ENCODE assay signal across 11 cellular contexts in genomic region chr1:233993651-233994050, GRCh38.
A peak's percentile ranks its signal among the peaks of the same experiment; 100 is the strongest.
DNase-seq lines count a peak whose midpoint lies in the region; ATAC-seq, FAIRE-seq and TF ChIP-seq lines count a peak whose summit lies in the region.
"Had no signal": no experiment of that assay in that cellular context is flagged by ENCODE, and none has a peak within 500 bp of the region (broad histone marks: within the 10 kb centered on the region; RNA-seq: fewer than 3 reads in every experiment).

No MANE protein-coding gene starts in this region.

- H3K36me3 ChIP-seq in Karpas-422 (ENCODE audit: insufficient read depth, low read length) (no peaks in the 10 kb centered on the region), kidney (ENCODE audit: control insufficient read depth in 1 of 2, insufficient read depth in 2 of 2, low read length in 2 of 2) (no peaks in the 10 kb centered on the region)

- DNase-seq in ACHN (peak; percentile 50), NCI-H2081 treated with DMSO at 0.1 percent for 48 hours (lab: John Stamatoyannopoulos, UW) (peak; percentile 76), astrocyte of the spinal cord (ENCODE audit: low read depth, low spot score) (peak; percentile 16), Karpas-422 (no peak), D341Med (ENCODE audit: low spot score) (no peak), kidney (no peak)
- DNase-seq: NCI-H1092 had no signal

- TF ChIP-seq CTCF in astrocyte of the spinal cord (IDR thresholded peaks at IDR 0.05; ENCODE audit: low read depth, low read length) (no peak), kidney (IDR thresholded peaks at IDR 0.05; ENCODE audit: borderline replicate concordance, extremely low read depth, insufficient read depth) (no peak)

- ATAC-seq in GM19351 (IDR thresholded peaks at IDR 0.05; ENCODE audit: unreplicated experiment): peak; percentile 82
- ATAC-seq in GM21423 (IDR thresholded peaks at IDR 0.05; ENCODE audit: unreplicated experiment): no peak

- intact Hi-C loops in kidney (cut with DNase I): no loop called here

- H3K9ac ChIP-seq in Karpas-422 (ENCODE audit: low read length) (no peak overlapping the region), kidney (ENCODE audit: low read length in 2 of 2) (no peak overlapping the region)

- H3K4me3 ChIP-seq in astrocyte of the spinal cord (ENCODE audit: low read depth, low read length) (no peak overlapping the region), Karpas-422 (ENCODE audit: low read length) (no peak overlapping the region), kidney (ENCODE audit: low read length in 2 of 2) (no peak overlapping the region)
- H3K4me3 ChIP-seq: smooth muscle cell had no signal

- no peak overlapping the region for H2AFZ ChIP-seq in Karpas-422 (ENCODE audit: low read length)

- no peaks in the 10 kb centered on the region for H3K27me3 ChIP-seq in Karpas-422 (ENCODE audit: low read length)

- in situ Hi-C loops in ACHN (cut with HindIII; ENCODE audit: low pct_ligation_motif_present, low pct_unique_long_range_greater_than_20kb, low sequenced_read_pairs) (no loop called here), astrocyte of the spinal cord (cut with HindIII; ENCODE audit: low sequenced_read_pairs) (no loop called here)

- H4K20me1 ChIP-seq in Karpas-422 (ENCODE audit: insufficient read depth, low read depth, low read length): no peaks in the 10 kb centered on the region

- H3K27ac ChIP-seq in Karpas-422 (ENCODE audit: low read length): no peak overlapping the region
- no peak overlapping the region for H3K27ac ChIP-seq in kidney (ENCODE audit: low read depth in 2 of 2, low read length in 2 of 2)

- FAIRE-seq in kidney (lab: Jason Lieb, UNC): no peak
- FAIRE-seq: endometrium had no signal

- H3K4me1 ChIP-seq in Karpas-422 (ENCODE audit: low read length) (no peaks in the 10 kb centered on the region), kidney (ENCODE audit: control insufficient read depth in 1 of 2, insufficient read depth in 1 of 2, low read depth in 1 of 2, low read length in 2 of 2) (no peaks in the 10 kb centered on the region)

- no peak overlapping the region for H3K4me2 ChIP-seq in Karpas-422 (ENCODE audit: low read depth, low read length, poor library complexity, severe bottlenecking)
- H3K4me2 ChIP-seq: smooth muscle cell had no signal

- H3K9me3 ChIP-seq in Karpas-422 (ENCODE audit: low read length) (no peaks in the 10 kb centered on the region), kidney (ENCODE audit: control insufficient read depth in 1 of 2, low read length in 2 of 2) (no peaks in the 10 kb centered on the region)

- H3K9me2 ChIP-seq in Karpas-422 (replicated peaks; ENCODE audit: insufficient read depth, low read length): no peaks in the 10 kb centered on the region

- H3K79me2 ChIP-seq in Karpas-422 (ENCODE audit: low read length): no peaks in the 10 kb centered on the region

Comparison
In these comparisons a context has a peak if more than half of its experiments do, and no peak if none do; other contexts are left out.
1. DNase-seq: peak in ACHN (single experiment), NCI-H2081 treated with DMSO at 0.1 percent for 48 hours (single experiment) and astrocyte of the spinal cord (single experiment); none in Karpas-422 (single experiment), D341Med (single experiment) and kidney (single experiment).